ENCODE assay signal across 26 cellular contexts in the genomic region with DNA sequence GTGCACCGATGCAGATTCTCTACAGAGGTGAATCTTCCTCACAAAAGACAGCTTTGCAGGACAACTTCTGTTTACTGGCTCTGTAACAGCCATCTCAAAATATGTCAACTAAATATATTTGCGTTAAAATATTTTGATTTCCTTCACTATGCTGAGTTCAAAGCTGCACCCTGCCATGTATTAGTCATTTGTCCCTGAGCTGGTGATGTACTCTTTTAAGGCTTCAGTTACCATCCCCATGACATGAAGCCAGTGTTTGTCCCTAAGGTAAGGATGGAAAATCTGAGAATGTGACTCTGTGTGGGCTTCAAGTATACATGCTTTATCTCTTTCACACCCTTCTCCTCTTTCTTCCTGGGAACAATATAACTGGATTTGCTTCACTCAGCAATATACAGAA.
"Had no signal": no experiment of that assay in that cellular context is flagged by ENCODE, and none has a peak within 500 bp of the region (broad histone marks: within the 10 kb centered on the region; RNA-seq: fewer than 3 reads in every experiment).

No MANE protein-coding gene starts in this region.

- H3K27me3 Mint-ChIP-seq: memory B cell, type B pancreatic cell had no signal

- H3K27ac Mint-ChIP-seq: natural killer cell; stimulated activated naive B cell treated with anti-CD40 and anti-IgM and Interleukin-4, amounts not matched to agents 10 μg/mL and 1 μg/mL and 100 μg/mL, for 72 hours; type B pancreatic cell had no signal

- H2AFZ ChIP-seq: hepatocyte had no signal

- H3K4me1 ChIP-seq: esophagus muscularis mucosa, foreskin keratinocyte, gastroesophageal sphincter, heart left ventricle, psoas muscle, spleen, stomach, testis, tibial artery had no signal

- H3K4me3 ChIP-seq: coronary artery, esophagus muscularis mucosa, gastroesophageal sphincter, heart left ventricle, hepatocyte, lung, ovary, psoas muscle, skin epidermis, spleen, stomach, testis, tibial artery had no signal

- H3K9me3 ChIP-seq: esophagus muscularis mucosa, gastroesophageal sphincter, ovary, psoas muscle, spleen, stomach, testis, tibial artery had no signal

- H3K27me3 ChIP-seq: esophagus muscularis mucosa, foreskin keratinocyte, gastroesophageal sphincter, heart left ventricle, hepatocyte, ovary, spleen, stomach, testis, tibial artery had no signal

- ATAC-seq: foreskin keratinocyte; gastroesophageal sphincter; heart left ventricle; left lobe of liver; natural killer cell; psoas muscle; stimulated activated naive B cell treated with anti-CD40 and anti-IgM and Interleukin-4, amounts not matched to agents 10 μg/mL and 1 μg/mL and 100 μg/mL, for 72 hours had no signal

- H3K9me3 Mint-ChIP-seq: natural killer cell, type B pancreatic cell had no signal

- H3K36me3 ChIP-seq: esophagus muscularis mucosa, gastroesophageal sphincter, heart left ventricle, ovary, spleen, stomach, tibial artery had no signal

- H3K36me3 Mint-ChIP-seq: memory B cell; natural killer cell; stimulated activated naive B cell treated with anti-CD40 and anti-IgM and Interleukin-4, amounts not matched to agents 10 μg/mL and 1 μg/mL and 100 μg/mL, for 72 hours; type B pancreatic cell had no signal

- H3K4me2 ChIP-seq: hepatocyte had no signal

- H3K27ac ChIP-seq: coronary artery, esophagus muscularis mucosa, foreskin keratinocyte, gastroesophageal sphincter, heart left ventricle, hepatocyte, ovary, psoas muscle, skin epidermis, spleen, stomach, testis, tibial artery had no signal

- DNase-seq: dermis blood vessel endothelial cell; effector memory CD4-positive, alpha-beta T cell; foreskin keratinocyte; heart left ventricle; kidney; natural killer cell; occipital lobe; ovary; posterior cingulate gyrus; psoas muscle; right cardiac atrium; spleen; stimulated activated CD4-positive, alpha-beta T cell treated with anti-CD3 and anti-CD28 coated beads, Interleukin-4, amount 100 ng/mL, for 4 hours; stimulated activated naive B cell treated with anti-CD40 and anti-IgM and Interleukin-4, amounts not matched to agents 10 μg/mL and 1 μg/mL and 100 μg/mL, for 72 hours; stomach; testis; tibial artery had no signal

- H3K4me3 Mint-ChIP-seq: memory B cell; natural killer cell; stimulated activated naive B cell treated with anti-CD40 and anti-IgM and Interleukin-4, amounts not matched to agents 10 μg/mL and 1 μg/mL and 100 μg/mL, for 72 hours; type B pancreatic cell had no signal

- H3K4me1 Mint-ChIP-seq: memory B cell; natural killer cell; stimulated activated naive B cell treated with anti-CD40 and anti-IgM and Interleukin-4, amounts not matched to agents 10 μg/mL and 1 μg/mL and 100 μg/mL, for 72 hours had no signal
